In the genomic region with DNA sequence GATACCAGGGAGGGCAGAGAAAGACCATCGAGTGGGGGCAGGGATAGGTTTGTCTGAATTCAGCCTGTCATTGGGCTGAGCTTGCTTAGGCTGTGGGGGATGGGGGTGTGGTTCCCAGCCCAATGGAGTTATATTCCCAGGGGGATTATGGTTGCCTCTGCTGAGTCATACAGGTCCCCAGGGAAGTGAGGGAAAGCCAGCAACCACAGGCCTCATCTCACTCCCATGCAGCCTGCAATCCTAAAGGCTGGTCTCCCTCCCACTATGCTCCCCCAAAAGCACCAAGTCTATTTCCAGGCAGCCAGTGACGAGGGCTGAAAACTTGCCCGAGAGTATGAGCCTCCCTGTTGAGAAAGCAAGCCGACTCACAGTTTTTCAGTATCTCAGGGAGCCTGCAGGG, we compare ENCODE assay signal across 11 cellular contexts. TPM values are rescaled to one million over a fixed set of nuclear protein-coding genes. Genes with fewer than 3 reads are reported as not detected.
DNase-seq lines count a peak whose midpoint lies in the region; ATAC-seq and TF ChIP-seq lines count a peak whose summit lies in the region.
"Had no signal": no experiment of that assay in that cellular context is flagged by ENCODE, and none has a peak within 500 bp of the region (broad histone marks: within the 10 kb centered on the region; RNA-seq: fewer than 3 reads in every experiment).

No MANE protein-coding gene starts in this region.

- ATAC-seq in GM21526 (IDR thresholded peaks at IDR 0.05; ENCODE audit: low FRiP score, unreplicated experiment), result no peak
- ATAC-seq in upper lobe of right lung, result no peak
- no peak for ATAC-seq in stimulated activated naive CD8-positive, alpha-beta T cell treated with anti-CD3 and anti-CD28 coated beads, Interleukin-15, Interleukin-2, amounts not matched to agents 100 U/mL and 50 U/mL, for 24 hours
- ATAC-seq in naive thymus-derived CD4-positive, alpha-beta T cell, result no peak
- ATAC-seq: esophagus mucosa had no signal

- no peak overlapping the region for H3K4me3 ChIP-seq in breast epithelium
- no peak overlapping the region for H3K4me3 ChIP-seq in upper lobe of right lung
- H3K4me3 ChIP-seq in naive thymus-derived CD4-positive, alpha-beta T cell (ENCODE audit: low read length), result no peak overlapping the region

- CTCF ChIA-PET in MCF 10A (lab: Yijun Ruan, JAX), result interaction anchor here (0.7 kb wide), 1 partner anchor 1259 kb away, joined by 3 read pairs; no protein-coding TSS in a partner anchor
- CTCF ChIA-PET in naive thymus-derived CD4-positive, alpha-beta T cell (lab: Charles Lee), result no interaction called here

- H3K4me1 Mint-ChIP-seq in MCF 10A (ENCODE audit: insufficient read depth, unreplicated experiment), result no peaks in the 10 kb centered on the region
- no peaks in the 10 kb centered on the region for H3K4me1 Mint-ChIP-seq in naive thymus-derived CD4-positive, alpha-beta T cell
- H3K4me1 Mint-ChIP-seq: activated naive CD4-positive, alpha-beta T cell treated with anti-CD3 and anti-CD28 coated beads, Interleukin-2, amount 10 ng/mL, durations not matched to agents 7 days and 5 days had no signal

- no peak overlapping the region for H3K4me3 Mint-ChIP-seq in MCF 10A (ENCODE audit: unreplicated experiment)
- no peak overlapping the region for H3K4me3 Mint-ChIP-seq in naive thymus-derived CD4-positive, alpha-beta T cell
- H3K4me3 Mint-ChIP-seq: activated naive CD4-positive, alpha-beta T cell treated with anti-CD3 and anti-CD28 coated beads, Interleukin-2, amount 10 ng/mL, durations not matched to agents 7 days and 5 days; mesothelial cell of epicardium had no signal

- no peak overlapping the region for H3K27ac Mint-ChIP-seq in MCF 10A (ENCODE audit: low read depth, unreplicated experiment)
- no peak overlapping the region for H3K27ac Mint-ChIP-seq in naive thymus-derived CD4-positive, alpha-beta T cell
- H3K27ac Mint-ChIP-seq: activated naive CD4-positive, alpha-beta T cell treated with anti-CD3 and anti-CD28 coated beads, Interleukin-2, amount 10 ng/mL, durations not matched to agents 7 days and 5 days; mesothelial cell of epicardium had no signal

- H3K27me3 Mint-ChIP-seq in MCF 10A (ENCODE audit: insufficient read depth, unreplicated experiment), result peaks cover 18% of the 10 kb centered on the region
- H3K27me3 Mint-ChIP-seq in naive thymus-derived CD4-positive, alpha-beta T cell, result peaks cover 0 to 6% (median 0%) of the 10 kb centered on the region in 5 donors
- H3K27me3 Mint-ChIP-seq: activated naive CD4-positive, alpha-beta T cell treated with anti-CD3 and anti-CD28 coated beads, Interleukin-2, amount 10 ng/mL, durations not matched to agents 7 days and 5 days had no signal

- H3K36me3 ChIP-seq in breast epithelium, result no peaks in the 10 kb centered on the region
- H3K36me3 ChIP-seq in upper lobe of right lung, result no peaks in the 10 kb centered on the region
- no peaks in the 10 kb centered on the region for H3K36me3 ChIP-seq in naive thymus-derived CD4-positive, alpha-beta T cell (ENCODE audit: control insufficient read depth in 2 of 3, insufficient read depth in 3 of 3, low read length in 3 of 3)

- H3K4me1 ChIP-seq in breast epithelium (no peaks in the 10 kb centered on the region), upper lobe of right lung (no peaks in the 10 kb centered on the region)
- H3K4me1 ChIP-seq in naive thymus-derived CD4-positive, alpha-beta T cell (ENCODE audit: control insufficient read depth in 2 of 2, insufficient read depth in 2 of 2, low read length in 2 of 2), result no peaks in the 10 kb centered on the region

- intact Hi-C loops in MCF 10A (cut with micrococcal nuclease) (no loop called here), breast epithelium (cut with DNase I; ENCODE audit: low total_unique reads) (no loop called here), upper lobe of right lung (cut with DNase I) (no loop called here)
- intact Hi-C loops in naive thymus-derived CD4-positive, alpha-beta T cell (cut with micrococcal nuclease), result no loop called here

- peak; percentile 90 for DNase-seq in MCF 10A (ENCODE audit: unreplicated experiment)
- no peak for DNase-seq in breast epithelium (ENCODE audit: low spot score in 2 of 2)
- peak; percentile 87 for DNase-seq in NCI-H82 (lab: John Stamatoyannopoulos, UW)
- peak; percentile 67 for DNase-seq in fibroblast of peridontal ligament (ENCODE audit: extremely low read depth)
- no peak for DNase-seq in upper lobe of right lung
- no peak for DNase-seq in stimulated activated naive CD8-positive, alpha-beta T cell treated with anti-CD3 and anti-CD28 coated beads, Interleukin-15, Interleukin-2, amounts not matched to agents 100 U/mL and 50 U/mL, for 24 hours
- DNase-seq in naive thymus-derived CD4-positive, alpha-beta T cell, result no peak
- DNase-seq: activated naive CD4-positive, alpha-beta T cell treated with anti-CD3 and anti-CD28 coated beads, Interleukin-2, amount 10 ng/mL, durations not matched to agents 7 days and 5 days had no signal

- no peaks in the 10 kb centered on the region for H3K9me3 ChIP-seq in breast epithelium
- no peaks in the 10 kb centered on the region for H3K9me3 ChIP-seq in upper lobe of right lung
- H3K9me3 ChIP-seq in naive thymus-derived CD4-positive, alpha-beta T cell (ENCODE audit: control insufficient read depth in 2 of 3, low read length in 3 of 3), result no peaks in the 10 kb centered on the region

- BruUV-seq in MCF 10A (replicated peaks; lab: Mats Ljungman, UMichigan), result no TSS peak

- TF ChIP-seq CTCF in MCF 10A (IDR thresholded peaks at IDR 0.05; ENCODE audit: unreplicated experiment) (no peak), breast epithelium (IDR thresholded peaks at IDR 0.05) (no peak), upper lobe of right lung (IDR thresholded peaks at IDR 0.05) (no peak)

- TF ChIP-seq POLR2A in breast epithelium (IDR thresholded peaks at IDR 0.05), result no peak

- no peaks in the 10 kb centered on the region for H3K27me3 ChIP-seq in breast epithelium
- H3K27me3 ChIP-seq in upper lobe of right lung, result no peaks in the 10 kb centered on the region
- H3K27me3 ChIP-seq in naive thymus-derived CD4-positive, alpha-beta T cell (ENCODE audit: control insufficient read depth in 2 of 2, insufficient read depth in 2 of 2, low read length in 2 of 2), result no peaks in the 10 kb centered on the region

- no peaks in the 10 kb centered on the region for H3K36me3 Mint-ChIP-seq in MCF 10A (ENCODE audit: insufficient read depth, unreplicated experiment)
- H3K36me3 Mint-ChIP-seq in naive thymus-derived CD4-positive, alpha-beta T cell, result no peaks in the 10 kb centered on the region
- H3K36me3 Mint-ChIP-seq: activated naive CD4-positive, alpha-beta T cell treated with anti-CD3 and anti-CD28 coated beads, Interleukin-2, amount 10 ng/mL, durations not matched to agents 7 days and 5 days; mesothelial cell of epicardium had no signal

- H3K9me3 Mint-ChIP-seq in MCF 10A (ENCODE audit: unreplicated experiment), result no peaks in the 10 kb centered on the region
- H3K9me3 Mint-ChIP-seq in naive thymus-derived CD4-positive, alpha-beta T cell, result peaks cover 0 to 6% (median 0%) of the 10 kb centered on the region in 11 donors
- H3K9me3 Mint-ChIP-seq: activated naive CD4-positive, alpha-beta T cell treated with anti-CD3 and anti-CD28 coated beads, Interleukin-2, amount 10 ng/mL, durations not matched to agents 7 days and 5 days had no signal

- H3K27ac ChIP-seq in breast epithelium, result no peak overlapping the region
- H3K27ac ChIP-seq in upper lobe of right lung, result no peak overlapping the region
- H3K27ac ChIP-seq in naive thymus-derived CD4-positive, alpha-beta T cell (ENCODE audit: low read depth, low read length), result no peak overlapping the region

- POLR2A ChIA-PET in MCF 10A (lab: Yijun Ruan, JAX), result no interaction called here
- POLR2A ChIA-PET in naive thymus-derived CD4-positive, alpha-beta T cell (lab: Charles Lee), result no interaction called here

RNA-seq across cellular contexts. Expression of gene AFM, which starts 39.3 kb away (rescaled TPM):
- total RNA-seq in MCF 10A (2022), result not detected in 2 replicates
- total RNA-seq in breast epithelium, result not detected
- not detected for total RNA-seq in upper lobe of right lung
- not detected for total RNA-seq in naive thymus-derived CD4-positive, alpha-beta T cell
- polyA plus RNA-seq in naive thymus-derived CD4-positive, alpha-beta T cell, result not detected
- total RNA-seq: esophagus mucosa, mesothelial cell of epicardium had no signal

Comparison
In these comparisons a context has a peak if more than half of its experiments do, and no peak if none do; other contexts are left out.
1. DNase-seq: peak in MCF 10A (single experiment), NCI-H82 (single experiment) and fibroblast of peridontal ligament (single experiment); none in breast epithelium (0 of 2), upper lobe of right lung (single experiment), stimulated activated naive CD8-positive, alpha-beta T cell treated with anti-CD3 and anti-CD28 coated beads, Interleukin-15, Interleukin-2, amounts not matched to agents 100 U/mL and 50 U/mL, for 24 hours (single experiment) and naive thymus-derived CD4-positive, alpha-beta T cell (0 of 9).